In genomic region chr6:35282472-35282871, GRCh38 we compare ENCODE assay signal across 20 cellular contexts.
"Had no signal": no experiment of that assay in that cellular context is flagged by ENCODE, and none has a peak within 500 bp of the region (broad histone marks: within the 10 kb centered on the region; RNA-seq: fewer than 3 reads in every experiment).

No MANE protein-coding gene starts in this region.

- H3K27me3 ChIP-seq: adrenal gland had no signal

- H3K27ac ChIP-seq: adrenal gland had no signal

- H3K9me3 ChIP-seq: adrenal gland had no signal

- DNase-seq: activated CD4-positive, alpha-beta T cell treated with anti-CD3 and anti-CD28 coated beads for 48 hours; activated CD4-positive, alpha-beta T cell treated with anti-CD3 and anti-CD28 coated beads, Interleukin-2, amount 50 U/mL, for 4 hours; activated CD4-positive, CD25-positive, alpha-beta regulatory T cell treated with anti-CD3 and anti-CD28 coated beads, Interleukin-2, amount 50 U/mL, for 72 hours; activated CD8-positive, alpha-beta memory T cell treated with anti-CD3 and anti-CD28 coated beads, Interleukin-2, amount 50 U/mL, for 48 hours; activated CD8-positive, alpha-beta T cell treated with anti-CD3 and anti-CD28 coated beads, Interleukin-2, amount 10 ng/mL, durations not matched to agents 7 days and 5 days; activated naive CD4-positive, alpha-beta T cell treated with anti-CD3 and anti-CD28 coated beads, Interleukin-2, amount 50 U/mL, for 16 hours; activated naive CD8-positive, alpha-beta T cell treated with anti-CD3 and anti-CD28 coated beads, Interleukin-2, amount 10 ng/mL, durations not matched to agents 7 days and 5 days; activated T-cell treated with anti-CD3 and anti-CD28 coated beads, Interleukin-2, amount 50 U/mL, for 1 hour; adrenal gland; anterior cingulate cortex; caudate nucleus; Karpas-422; MM.1S; NCI-H1105 treated with DMSO at 0.1 percent for 48 hours; NCI-H146; NCI-H187 treated with DMSO at 0.1 percent for 48 hours; NCI-H2081 treated with DMSO at 0.1 percent for 48 hours; NCI-H446; NCI-H524 had no signal

- H3K4me1 ChIP-seq: adrenal gland had no signal

- H3K4me3 ChIP-seq: adrenal gland had no signal

- ATAC-seq: activated CD8-positive, alpha-beta T cell treated with anti-CD3 and anti-CD28 coated beads, Interleukin-2, amount 10 ng/mL, durations not matched to agents 7 days and 5 days; WTC11 had no signal
